Comparison of ENCODE assay signal across 8 cellular contexts in genomic region chr17:18248300-18248731, GRCh38. TPM values are rescaled to one million over a fixed set of nuclear protein-coding genes. Genes with fewer than 3 reads are reported as not detected.
A peak's percentile ranks its signal among the peaks of the same experiment; 100 is the strongest.
DNase-seq lines count a peak whose midpoint lies in the region; ATAC-seq lines count a peak whose summit lies in the region.

No MANE protein-coding gene starts in this region.

- peak overlapping the region; percentile 56 for H3K27ac Mint-ChIP-seq in activated naive CD8-positive, alpha-beta T cell treated with anti-CD3 and anti-CD28 coated beads for 36 hours

- intact Hi-C loops in head of caudate nucleus (cut with DNase I): no loop called here

- peaks cover 12% of the 10 kb centered on the region for H3K36me3 Mint-ChIP-seq in activated naive CD8-positive, alpha-beta T cell treated with anti-CD3 and anti-CD28 coated beads for 36 hours

- H3K9me3 Mint-ChIP-seq in activated naive CD8-positive, alpha-beta T cell treated with anti-CD3 and anti-CD28 coated beads for 36 hours: no peaks in the 10 kb centered on the region

- peaks cover 12% of the 10 kb centered on the region for H3K36me3 ChIP-seq in MG63

- H3K4me3 Mint-ChIP-seq in activated naive CD8-positive, alpha-beta T cell treated with anti-CD3 and anti-CD28 coated beads for 36 hours: no peak overlapping the region

- H3K9me3 ChIP-seq in MG63: no peaks in the 10 kb centered on the region

- no peaks in the 10 kb centered on the region for H3K27me3 ChIP-seq in MG63

- H3K4me3 ChIP-seq in MG63: no peak overlapping the region

- no peak for ATAC-seq in GM19467 (IDR thresholded peaks at IDR 0.05; ENCODE audit: unreplicated experiment)
- ATAC-seq in GM21529 (IDR thresholded peaks at IDR 0.05; ENCODE audit: unreplicated experiment): no peak

- DNase-seq in Daoy (ENCODE audit: low read depth) (peak; percentile 79), MG63 (peak; percentile 44), SKM-1 (lab: John Stamatoyannopoulos, UW; ENCODE audit: unreplicated experiment) (peak; percentile 18), head of caudate nucleus (peak in 41 of 42 donors; percentile 42 to 90 (median 76)), pulmonary artery endothelial cell (ENCODE audit: low read depth, low spot score) (peak; percentile 60)
- peak; percentile 67 for DNase-seq in activated naive CD8-positive, alpha-beta T cell treated with anti-CD3 and anti-CD28 coated beads for 36 hours

- H3K27me3 Mint-ChIP-seq in activated naive CD8-positive, alpha-beta T cell treated with anti-CD3 and anti-CD28 coated beads for 36 hours: no peaks in the 10 kb centered on the region

- H3K4me1 Mint-ChIP-seq in activated naive CD8-positive, alpha-beta T cell treated with anti-CD3 and anti-CD28 coated beads for 36 hours: no peaks in the 10 kb centered on the region

RNA-seq across cellular contexts. Expression of gene FLII, which starts 10.2 kb away (rescaled TPM):
- total RNA-seq in Daoy (2014; rRNA removed; shearing (Covaris generic)): 179 and 192 TPM in 2 replicates
- total RNA-seq in MG63 (2014; rRNA removed; shearing (Covaris generic); ENCODE audit: low replicate concordance): 192 and 203 TPM in 2 replicates
- 100 to 1,000 TPM; 237 to 242 TPM for total RNA-seq in activated naive CD8-positive, alpha-beta T cell treated with anti-CD3 and anti-CD28 coated beads for 36 hours
- 515 and 631 TPM in 2 replicates for total RNA-seq in pulmonary artery endothelial cell

RNA-seq across cellular contexts. Expression of gene MIEF2, which starts 12.1 kb away (rescaled TPM):
- total RNA-seq in Daoy (2014; rRNA removed; shearing (Covaris generic)): 6.3 and 7.9 TPM in 2 replicates
- total RNA-seq in MG63 (2014; rRNA removed; shearing (Covaris generic); ENCODE audit: low replicate concordance): 3.2 and 19.9 TPM in 2 replicates
- total RNA-seq in activated naive CD8-positive, alpha-beta T cell treated with anti-CD3 and anti-CD28 coated beads for 36 hours: 1 to 10 TPM; 3.2 to 4.3 TPM
- total RNA-seq in pulmonary artery endothelial cell: 10.6 and 16.7 TPM in 2 replicates

RNA-seq across cellular contexts. Expression of gene LLGL1, which starts 22.9 kb away (rescaled TPM):
- 22.6 and 24.3 TPM in 2 replicates for total RNA-seq in Daoy (2014; rRNA removed; shearing (Covaris generic))
- total RNA-seq in MG63 (2014; rRNA removed; shearing (Covaris generic); ENCODE audit: low replicate concordance): 12.5 and 14.4 TPM in 2 replicates
- total RNA-seq in activated naive CD8-positive, alpha-beta T cell treated with anti-CD3 and anti-CD28 coated beads for 36 hours: 10 to 100 TPM; 13.7 to 15.2 TPM
- total RNA-seq in pulmonary artery endothelial cell: 35.4 and 36.4 TPM in 2 replicates

Comparison
In these comparisons a context has a peak if more than half of its experiments do, and no peak if none do; other contexts are left out.
1. DNase-seq: peak in every context shown above with its lines; median percentile 79 in Daoy; 76 in head of caudate nucleus; 67 in activated naive CD8-positive, alpha-beta T cell treated with anti-CD3 and anti-CD28 coated beads for 36 hours; 60 in pulmonary artery endothelial cell; 44 in MG63; 18 in SKM-1.